ENCODE assay signal across 1 cellular context in the genomic region with DNA sequence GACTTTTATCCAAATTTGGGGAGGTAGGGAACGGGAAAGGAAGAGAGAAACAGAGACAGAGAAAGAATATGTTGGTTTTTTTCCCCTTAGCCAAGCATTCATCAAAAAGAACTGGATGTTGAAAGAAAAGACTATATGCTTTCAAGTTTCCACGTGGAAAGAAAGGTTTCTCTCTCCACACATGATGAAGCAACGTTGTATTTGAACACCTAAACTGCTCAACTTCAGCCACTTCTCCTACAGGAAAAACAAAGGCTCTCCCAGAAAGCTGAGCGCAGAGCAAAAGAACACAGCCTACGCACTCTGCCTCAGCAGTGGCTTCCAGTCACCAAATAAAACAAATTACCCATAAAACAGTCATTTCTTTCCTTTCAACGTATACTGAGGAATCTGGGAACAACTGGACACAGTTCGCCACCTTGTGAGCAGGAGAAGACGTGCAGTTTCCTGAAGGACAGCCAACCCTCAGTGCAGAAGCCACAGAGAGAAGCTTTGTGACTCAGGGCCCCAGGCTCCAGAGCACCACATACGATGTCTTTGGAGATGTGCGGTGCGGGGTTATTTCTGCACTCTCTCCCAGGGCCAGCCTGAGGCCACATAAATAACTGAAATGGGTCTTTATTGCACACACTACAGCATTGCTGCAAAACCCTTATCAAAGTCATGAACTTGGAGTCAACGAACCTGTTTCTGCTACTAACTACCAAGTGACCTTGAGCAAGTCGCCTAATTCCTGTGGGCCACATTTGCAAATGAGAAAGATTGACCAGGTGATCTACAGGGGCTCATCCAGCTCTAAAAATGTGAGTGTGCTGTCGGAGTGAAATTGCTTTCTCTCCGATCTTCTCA.
TF ChIP-seq lines count a peak whose summit lies in the region.

No MANE protein-coding gene starts in this region.

TF ChIP-seq in H1, 55 proteins besides CTCF, POLR2A, EP300 and RAD21:
- TF ChIP-seq CEBPB (IDR thresholded peaks at IDR 0.05; ENCODE audit: low read depth, low read length) (no peak), HDAC2 (IDR thresholded peaks at IDR 0.05; ENCODE audit: borderline replicate concordance in 1 of 2, low read depth in 2 of 2, low read length in 2 of 2) (0 out of 4 replicates have a peak, but pooled peaks of 1 of the 2 experiments have one; percentile 4)
TF ChIP-seq in H1: peak in this region for 1.
